In genomic region chr7:152711444-152711944, GRCh38 we compare ENCODE assay signal across 21 cellular contexts. TPM values are rescaled to one million over a fixed set of nuclear protein-coding genes. Genes with fewer than 3 reads are reported as not detected.
DNase-seq lines count a peak whose midpoint lies in the region; ATAC-seq and TF ChIP-seq lines count a peak whose summit lies in the region.
"Had no signal": no experiment of that assay in that cellular context is flagged by ENCODE, and none has a peak within 500 bp of the region (broad histone marks: within the 10 kb centered on the region; RNA-seq: fewer than 3 reads in every experiment).

No MANE protein-coding gene starts in this region.

- H3K9me2 ChIP-seq in PC-3 (replicated peaks; ENCODE audit: low read length) = no peaks in the 10 kb centered on the region
- H3K9me2 ChIP-seq: SK-N-SH had no signal

- H4K20me1 ChIP-seq in PC-3 (ENCODE audit: low read length) = no peaks in the 10 kb centered on the region
- H4K20me1 ChIP-seq: BLaER1 had no signal

- TF ChIP-seq CTCF in PC-3 (conservative IDR thresholded peaks at IDR 0.05; ENCODE audit: low read depth, low read length) = no peak
- TF ChIP-seq CTCF in epithelial cell of esophagus (IDR thresholded peaks at IDR 0.05; ENCODE audit: insufficient read depth, low read depth, low read length, missing control alignments) = no peak

- no peaks in the 10 kb centered on the region for H3K79me2 ChIP-seq in PC-3 (ENCODE audit: low read length)

- H3K4me2 ChIP-seq in PC-3 (ENCODE audit: low read length) = peak overlapping the region; percentile 95
- H3K4me2 ChIP-seq: BLaER1, SK-N-SH had no signal

- H3K27ac ChIP-seq in PC-3 (ENCODE audit: low read length) = peak overlapping the region; percentile 72
- H3K27ac ChIP-seq: BLaER1, Peyer's patch had no signal

- H3K36me3 ChIP-seq in PC-3 (ENCODE audit: low read depth, low read length) = no peaks in the 10 kb centered on the region
- H3K36me3 ChIP-seq: BLaER1, Peyer's patch had no signal

- DNase-seq in NCI-H146 treated with DMSO at 0.1 percent for 48 hours (lab: John Stamatoyannopoulos, UW; ENCODE audit: unreplicated experiment) (peak; percentile 20), NCI-H146 (lab: John Stamatoyannopoulos, UW) (no peak), DMS79 (lab: John Stamatoyannopoulos, UW) (peak; percentile 75), PC-3 (peak; percentile 92), epithelial cell of esophagus (ENCODE audit: low read depth) (peak; percentile 43), NCI-H1930 (lab: John Stamatoyannopoulos, UW) (no peak)
- DNase-seq in activated CD4-positive, alpha-beta T cell treated with anti-CD3 and anti-CD28 coated beads, Interleukin-2, amount 50 U/mL, for 4 hours = no peak
- no peak for DNase-seq in activated CD4-positive, alpha-beta T cell treated with anti-CD3 and anti-CD28 coated beads for 1 hour
- DNase-seq: 8988T; CD4-positive, CD25-positive, alpha-beta regulatory T cell; DMS153; KBM-7; MV-4-11; NCI-H1105; NCI-H1436 treated with DMSO at 0.1 percent for 48 hours; NCI-H2081 treated with DMSO at 0.1 percent for 48 hours; NCI-H524 treated with DMSO at 0.1 percent for 48 hours; Peyer's patch; SK-N-SH; SW 1271 had no signal

- POLR2A ChIA-PET in PC-3 (lab: Charles Lee; ENCODE audit: unreplicated experiment) = interaction anchor here (0.6 kb wide), 1 partner anchor 111 kb away, joined by 3 read pairs; no protein-coding TSS in a partner anchor

- peak overlapping the region; percentile 94 for H2AFZ ChIP-seq in PC-3 (ENCODE audit: low read length)

- H3K9ac ChIP-seq in PC-3 (ENCODE audit: low read length) = peak overlapping the region; percentile 39
- H3K9ac ChIP-seq: BLaER1, SK-N-SH had no signal

- H3K9me3 ChIP-seq in PC-3 (ENCODE audit: low read length) = no peaks in the 10 kb centered on the region
- H3K9me3 ChIP-seq: Peyer's patch, SK-N-SH had no signal

- peak overlapping the region; percentile 70 for H3K4me3 ChIP-seq in PC-3 (ENCODE audit: low read length)
- no peak overlapping the region for H3K4me3 ChIP-seq in epithelial cell of esophagus (ENCODE audit: low read length)
- H3K4me3 ChIP-seq: BLaER1, Peyer's patch had no signal

- peaks cover 21% of the 10 kb centered on the region for H3K4me1 ChIP-seq in PC-3 (ENCODE audit: insufficient read depth, low read length)
- H3K4me1 ChIP-seq: BLaER1, Peyer's patch had no signal

- H3K27me3 ChIP-seq in PC-3 (ENCODE audit: low read length) = no peaks in the 10 kb centered on the region
- H3K27me3 ChIP-seq: BLaER1, Peyer's patch had no signal

- intact Hi-C loops in PC-3 (cut with micrococcal nuclease) = loop anchor here (1.0 kb wide), 1 partner anchor 50 kb away; no protein-coding TSS in a partner anchor

- CTCF ChIA-PET in PC-3 (lab: Charles Lee) = interaction anchor here (0.8 kb wide), 1 partner anchor 49 kb away, joined by 3 read pairs; no protein-coding TSS in a partner anchor

- peak; percentile 95 for ATAC-seq in PC-3

- no TSS peak for BruUV-seq in PC-3 (replicated peaks; lab: Mats Ljungman, UMichigan)

- H3F3A ChIP-seq in PC-3 (ENCODE audit: low read length, unreplicated experiment) = no peaks in the 10 kb centered on the region

RNA-seq across cellular contexts. Expression of gene XRCC2, which starts 35.6 kb away (rescaled TPM):
- 13.6 and 18.7 TPM in 2 replicates for total RNA-seq in PC-3 (2014; rRNA removed)

RNA-seq across cellular contexts. Expression of gene ACTR3B, which starts 48.1 kb away (rescaled TPM):
- 6.6 and 8.9 TPM in 2 replicates for total RNA-seq in PC-3 (2014; rRNA removed)

Comparison
In these comparisons a context has a peak if more than half of its experiments do, and no peak if none do; other contexts are left out.
1. DNase-seq: peak in NCI-H146 treated with DMSO at 0.1 percent for 48 hours (single experiment), DMS79 (single experiment), PC-3 (single experiment) and epithelial cell of esophagus (single experiment); none in NCI-H146 (single experiment), activated CD4-positive, alpha-beta T cell treated with anti-CD3 and anti-CD28 coated beads, Interleukin-2, amount 50 U/mL, for 4 hours (0 of 2), NCI-H1930 (0 of 2) and activated CD4-positive, alpha-beta T cell treated with anti-CD3 and anti-CD28 coated beads for 1 hour (single experiment).